14 cellular contexts compared by ENCODE assay signal in genomic region chr17:45129940-45130639, GRCh38. TPM values are rescaled to one million over a fixed set of nuclear protein-coding genes. Genes with fewer than 3 reads are reported as not detected.
A peak's percentile ranks its signal among the peaks of the same experiment; 100 is the strongest.
DNase-seq lines count a peak whose midpoint lies in the region; ATAC-seq and TF ChIP-seq lines count a peak whose summit lies in the region.
"Had no signal": no experiment of that assay in that cellular context is flagged by ENCODE, and none has a peak within 500 bp of the region (broad histone marks: within the 10 kb centered on the region; RNA-seq: fewer than 3 reads in every experiment).

No MANE protein-coding gene starts in this region.

- H3F3A ChIP-seq in PC-3 (ENCODE audit: low read length, unreplicated experiment), result no peaks in the 10 kb centered on the region

- peaks cover 57% of the 10 kb centered on the region for H3K79me2 ChIP-seq in PC-3 (ENCODE audit: low read length)

- no peak overlapping the region for H3K4ac ChIP-seq in neuronal stem cell (ENCODE audit: low read length)

- H3K36me3 Mint-ChIP-seq in CD4-positive, CD25-positive, alpha-beta regulatory T cell, result no peaks in the 10 kb centered on the region

- no TSS peak for BruUV-seq in PC-3 (replicated peaks; lab: Mats Ljungman, UMichigan)

- no peak overlapping the region for H2BK12ac ChIP-seq in neuronal stem cell (ENCODE audit: low read length)

- ATAC-seq in CD4-positive, CD25-positive, alpha-beta regulatory T cell (ENCODE audit: low read depth in 2 of 2), result no peak
- ATAC-seq in PC-3 (peak; percentile 2), HG03175 (IDR thresholded peaks at IDR 0.05; ENCODE audit: unreplicated experiment) (no peak), HG03039 (IDR thresholded peaks at IDR 0.05; ENCODE audit: unreplicated experiment) (no peak)
- ATAC-seq: GM12878; stimulated activated naive CD8-positive, alpha-beta T cell treated with anti-CD3 and anti-CD28 coated beads, Interleukin-15, amount 100 ng/mL, for 72 hours had no signal

- H3K9ac ChIP-seq in PC-3 (ENCODE audit: low read length) (no peak overlapping the region), neuronal stem cell (ENCODE audit: low read depth, low read length, poor library complexity) (no peak overlapping the region)

- H2BK120ac ChIP-seq in neuronal stem cell (ENCODE audit: low read depth, low read length), result no peak overlapping the region

- peaks cover 0 to under 1% (median 0%) of the 10 kb centered on the region in 7 donors for H3K9me3 Mint-ChIP-seq in CD4-positive, CD25-positive, alpha-beta regulatory T cell
- H3K9me3 Mint-ChIP-seq: stimulated activated naive CD8-positive, alpha-beta T cell treated with anti-CD3 and anti-CD28 coated beads, Interleukin-15, amount 100 ng/mL, for 72 hours had no signal

- no peaks in the 10 kb centered on the region for H3K36me3 ChIP-seq in CD4-positive, CD25-positive, alpha-beta regulatory T cell (ENCODE audit: control insufficient read depth, insufficient read depth, low read length)
- H3K36me3 ChIP-seq in PC-3 (ENCODE audit: low read depth, low read length) (no peaks in the 10 kb centered on the region), neuronal stem cell (replicated peaks in 1 of 2; ENCODE audit: control insufficient read depth in 2 of 2, insufficient read depth in 2 of 2, low read length in 2 of 2) (no peaks in the 10 kb centered on the region), spleen (no peaks in the 10 kb centered on the region)

- CTCF ChIA-PET in PC-3 (lab: Charles Lee), result interaction anchor here (0.5 to 1.1 kb wide), 4 partner anchors 19 to 862 kb away, joined by 3 to 5 read pairs (median 4); partner anchors contain the start of gene C1QL1

- peak overlapping the region; percentile 94 for H3K4me2 ChIP-seq in PC-3 (ENCODE audit: low read length)
- H3K4me2 ChIP-seq in neuronal stem cell (ENCODE audit: insufficient read depth, low read length, poor library complexity, severe bottlenecking), result no peak overlapping the region

- H3K4me3 Mint-ChIP-seq in CD4-positive, CD25-positive, alpha-beta regulatory T cell, result peak overlapping the region; percentile 21 to 85 (median 62)
- H3K4me3 Mint-ChIP-seq: stimulated activated naive CD8-positive, alpha-beta T cell treated with anti-CD3 and anti-CD28 coated beads, Interleukin-15, amount 100 ng/mL, for 72 hours had no signal

- no peaks in the 10 kb centered on the region for H3K27me3 ChIP-seq in CD4-positive, CD25-positive, alpha-beta regulatory T cell (ENCODE audit: control insufficient read depth, insufficient read depth, low read length)
- H3K27me3 ChIP-seq in PC-3 (ENCODE audit: low read length) (no peaks in the 10 kb centered on the region), neuronal stem cell (ENCODE audit: control insufficient read depth in 3 of 3, insufficient read depth in 3 of 3, low read depth in 1 of 3, low read length in 3 of 3) (no peaks in the 10 kb centered on the region), spleen (replicated peaks in 1 of 7) (no peaks in the 10 kb centered on the region)
- H3K27me3 ChIP-seq: BLaER1 treated with 17β-estradiol and CSF1 and Interleukin-3, amounts not matched to agents 10 nM and 100 nM had no signal

- H2BK5ac ChIP-seq in neuronal stem cell (ENCODE audit: low read length), result no peak overlapping the region

- no peaks in the 10 kb centered on the region for H4K20me1 ChIP-seq in PC-3 (ENCODE audit: low read length)

- H4K8ac ChIP-seq in neuronal stem cell (ENCODE audit: low read depth, low read length), result no peak overlapping the region

- peaks cover 1% of the 10 kb centered on the region for H3K79me1 ChIP-seq in neuronal stem cell (ENCODE audit: low read depth, low read length)

- peaks cover 11% of the 10 kb centered on the region for H3K27me3 Mint-ChIP-seq in CD4-positive, CD25-positive, alpha-beta regulatory T cell

- POLR2A ChIA-PET in PC-3 (lab: Charles Lee; ENCODE audit: unreplicated experiment), result interaction anchor here (0.5 to 0.8 kb wide), 2 partner anchors 18 to 207 kb away, joined by 3 to 4 read pairs; partner anchors contain the start of gene HEXIM1

- no peak overlapping the region for H3K27ac Mint-ChIP-seq in CD4-positive, CD25-positive, alpha-beta regulatory T cell
- H3K27ac Mint-ChIP-seq: stimulated activated naive CD8-positive, alpha-beta T cell treated with anti-CD3 and anti-CD28 coated beads, Interleukin-15, amount 100 ng/mL, for 72 hours had no signal

- H3K27ac ChIP-seq in CD4-positive, CD25-positive, alpha-beta regulatory T cell (ENCODE audit: insufficient read depth, low read length, poor library complexity, severe bottlenecking), result no peak overlapping the region
- H3K27ac ChIP-seq in PC-3 (ENCODE audit: low read length) (peak overlapping the region; percentile 13; the same call in 1 of the 2 replicates), neuronal stem cell (replicated peaks; ENCODE audit: low read length) (no peak overlapping the region), spleen (no peak overlapping the region)

- H3K23ac ChIP-seq in neuronal stem cell (ENCODE audit: low read depth, low read length, poor library complexity), result no peak overlapping the region

- WGBS in neuronal stem cell (ENCODE audit: extremely low coverage in 2 of 2, insufficient read length in 2 of 2, insufficient replicate concordance in 1 of 2), 2 donors, result no CpG with 5 or more reads among the region's 13 CpGs
- WGBS in spleen, 5 donors, result 70 to 83% (median 71%) methylated on average over 9 to 13 of the region's 13 CpGs

- peak overlapping the region; percentile 21 for H3K18ac ChIP-seq in neuronal stem cell (ENCODE audit: low read length)

- H2AFZ ChIP-seq in PC-3 (ENCODE audit: low read length) (no peak overlapping the region), neuronal stem cell (ENCODE audit: low read length) (no peak overlapping the region)

- H3K4me1 ChIP-seq in CD4-positive, CD25-positive, alpha-beta regulatory T cell (ENCODE audit: control insufficient read depth, insufficient read depth, low read length, poor library complexity, severe bottlenecking), result peaks cover 9% of the 10 kb centered on the region
- H3K4me1 ChIP-seq in PC-3 (ENCODE audit: insufficient read depth, low read length), result peaks cover 49% of the 10 kb centered on the region
- H3K4me1 ChIP-seq in neuronal stem cell (ENCODE audit: control insufficient read depth in 2 of 2, insufficient read depth in 1 of 2, low read depth in 1 of 2, low read length in 2 of 2), result peaks cover 18 to 37% of the 10 kb centered on the region in 2 donors
- H3K4me1 ChIP-seq in spleen, result peaks cover 5 to 71% (median 28%) of the 10 kb centered on the region in 6 donors

- H3K4me3 ChIP-seq in CD4-positive, CD25-positive, alpha-beta regulatory T cell (ENCODE audit: low read depth, low read length), result no peak overlapping the region
- H3K4me3 ChIP-seq in PC-3 (ENCODE audit: low read length) (no peak overlapping the region), fibroblast of the aortic adventitia (ENCODE audit: low read depth, low read length) (peak overlapping the region; percentile 89), neuronal stem cell (ENCODE audit: low read length in 2 of 2) (peak overlapping the region in 1 of 2 donors; percentile 45), spleen (no peak overlapping the region)
- H3K4me3 ChIP-seq: BLaER1 treated with 17β-estradiol and CSF1 and Interleukin-3, amounts not matched to agents 10 nM and 100 nM; GM12878 had no signal

- DNase-seq in CD4-positive, CD25-positive, alpha-beta regulatory T cell, result no peak
- DNase-seq in PC-3 (peak; percentile 59), fibroblast of the aortic adventitia (ENCODE audit: low read depth) (no peak), neuronal stem cell (ENCODE audit: low spot score) (no peak), NCI-H2029 treated with DMSO at 0.1 percent for 48 hours (lab: John Stamatoyannopoulos, UW) (no peak), spleen (no peak)
- DNase-seq: activated CD4-positive, CD25-positive, alpha-beta regulatory T cell; effector CD8-positive, alpha-beta T cell; stimulated activated CD4-positive, alpha-beta T cell treated with anti-CD3 and anti-CD28 coated beads, Interleukin-15, amount 100 ng/mL, for 24 hours; stimulated activated naive CD8-positive, alpha-beta T cell treated with anti-CD3 and anti-CD28 coated beads, Interleukin-15, amount 100 ng/mL, for 72 hours had no signal

- H4K91ac ChIP-seq in neuronal stem cell (ENCODE audit: low read depth, low read length, poor library complexity), result no peak overlapping the region

- H2BK15ac ChIP-seq in neuronal stem cell (ENCODE audit: low read length), result peak overlapping the region; percentile 28

- no peaks in the 10 kb centered on the region for H3K9me2 ChIP-seq in PC-3 (replicated peaks; ENCODE audit: low read length)

- TF ChIP-seq POLR2A in spleen (IDR thresholded peaks at IDR 0.05), result no peak

- no peaks in the 10 kb centered on the region for H3K9me3 ChIP-seq in CD4-positive, CD25-positive, alpha-beta regulatory T cell (ENCODE audit: control insufficient read depth in 2 of 2, low read length in 2 of 2)
- no peaks in the 10 kb centered on the region for H3K9me3 ChIP-seq in PC-3 (ENCODE audit: low read length)
- H3K9me3 ChIP-seq in neuronal stem cell (replicated peaks in 1 of 2; ENCODE audit: control insufficient read depth in 2 of 2, insufficient read depth in 1 of 2, low read depth in 1 of 2, low read length in 2 of 2), result no peaks in the 10 kb centered on the region
- no peaks in the 10 kb centered on the region for H3K9me3 ChIP-seq in spleen
- H3K9me3 ChIP-seq: BLaER1 treated with 17β-estradiol and CSF1 and Interleukin-3, amounts not matched to agents 10 nM and 100 nM had no signal

- no peak overlapping the region for H3K14ac ChIP-seq in neuronal stem cell (ENCODE audit: low read length)

- intact Hi-C loops in PC-3 (cut with micrococcal nuclease), result loop anchor here (5.0 to 10.0 kb wide), 3 partner anchors 68 to 208 kb away; partner anchors contain the start of genes MAP3K14 and NMT1
- intact Hi-C loops in spleen (cut with DNase I; ENCODE audit: low total_unique reads), result no loop called here

- H2AK5ac ChIP-seq in neuronal stem cell (ENCODE audit: low read depth, low read length), result peak overlapping the region; percentile 30

- TF ChIP-seq CTCF in PC-3 (conservative IDR thresholded peaks at IDR 0.05; ENCODE audit: low read depth, low read length), result no peak
- TF ChIP-seq CTCF in fibroblast of the aortic adventitia (IDR thresholded peaks at IDR 0.05; ENCODE audit: insufficient read depth, low read length), result no peak
- no peak for TF ChIP-seq CTCF in spleen (IDR thresholded peaks at IDR 0.05 in 8 of 11, conservative IDR thresholded peaks at IDR 0.05 in 3 of 11)

- H3K4me1 Mint-ChIP-seq in CD4-positive, CD25-positive, alpha-beta regulatory T cell, result peaks cover under 1 to 13% (median 6%) of the 10 kb centered on the region in 4 donors

RNA-seq across cellular contexts. Expression of gene PLCD3, which starts 2.2 kb away (rescaled TPM):
- total RNA-seq in CD4-positive, CD25-positive, alpha-beta regulatory T cell, result 5.5 TPM
- polyA plus RNA-seq in CD4-positive, CD25-positive, alpha-beta regulatory T cell, result 1 to 10 TPM in 1 of 4 donors, under 1 TPM in 3; 0.15 to 1.5 (median 0.42) TPM
- total RNA-seq in PC-3 (2014; rRNA removed) (35.1 and 55.3 TPM in 2 replicates), fibroblast of the aortic adventitia (ENCODE audit: low replicate concordance) (56.0 and 86.3 TPM in 2 replicates), spleen (1 to 10 TPM; 2.8 to 9.9 (median 7.1) TPM)
- polyA plus RNA-seq in neuronal stem cell (2013, experiment 1 of 2), result 19.5 TPM
- 17.6 TPM for polyA plus RNA-seq in neuronal stem cell (2013, experiment 2 of 2)
- 1 to 10 TPM; 1.5 to 3.5 (median 3.4) TPM for polyA plus RNA-seq in spleen

RNA-seq across cellular contexts. Expression of gene ACBD4, which starts 5.4 kb away (rescaled TPM):
- total RNA-seq in CD4-positive, CD25-positive, alpha-beta regulatory T cell, result 23.6 TPM
- polyA plus RNA-seq in CD4-positive, CD25-positive, alpha-beta regulatory T cell, result 10 to 100 TPM; 13.8 to 17.9 (median 15.0) TPM
- total RNA-seq in PC-3 (2014; rRNA removed) (12.9 and 17.3 TPM in 2 replicates), fibroblast of the aortic adventitia (ENCODE audit: low replicate concordance) (5.9 and 7.4 TPM in 2 replicates), spleen (10 to 100 TPM; 14.1 to 24.6 (median 20.2) TPM)
- 7.8 TPM for polyA plus RNA-seq in neuronal stem cell (2013, experiment 1 of 2)
- polyA plus RNA-seq in neuronal stem cell (2013, experiment 2 of 2), result 8.0 TPM
- 10 to 100 TPM; 22.8 to 32.8 (median 31.8) TPM for polyA plus RNA-seq in spleen

RNA-seq across cellular contexts. Expression of gene HEXIM1, which starts 18.2 kb away (rescaled TPM):
- 88.0 TPM for total RNA-seq in CD4-positive, CD25-positive, alpha-beta regulatory T cell
- polyA plus RNA-seq in CD4-positive, CD25-positive, alpha-beta regulatory T cell, result 1 to 10 TPM; 5.9 to 8.0 (median 6.1) TPM
- total RNA-seq in PC-3 (2014; rRNA removed) (47.3 and 59.0 TPM in 2 replicates), fibroblast of the aortic adventitia (ENCODE audit: low replicate concordance) (9.2 and 10.0 TPM in 2 replicates), spleen (10 to 100 TPM; 23.4 to 43.1 (median 27.8) TPM)
- 21.6 TPM for polyA plus RNA-seq in neuronal stem cell (2013, experiment 1 of 2)
- polyA plus RNA-seq in neuronal stem cell (2013, experiment 2 of 2), result 22.5 TPM
- polyA plus RNA-seq in spleen, result 10 to 100 TPM; 12.9 to 26.7 (median 15.1) TPM

RNA-seq across cellular contexts. Expression of gene HEXIM2, which starts 31.6 kb away (rescaled TPM):
- total RNA-seq in CD4-positive, CD25-positive, alpha-beta regulatory T cell, result 3.6 TPM
- polyA plus RNA-seq in CD4-positive, CD25-positive, alpha-beta regulatory T cell, result 1 to 10 TPM; 1.9 to 4.1 (median 2.4) TPM
- total RNA-seq in PC-3 (2014; rRNA removed) (19.9 and 30.5 TPM in 2 replicates), fibroblast of the aortic adventitia (ENCODE audit: low replicate concordance) (6.1 and 37.7 TPM in 2 replicates), spleen (1 to 10 TPM; 4.0 to 9.4 (median 6.1) TPM)
- polyA plus RNA-seq in neuronal stem cell (2013, experiment 1 of 2), result 3.9 TPM
- polyA plus RNA-seq in neuronal stem cell (2013, experiment 2 of 2), result 3.7 TPM
- 10 to 100 TPM in 1 of 3 donors, 1 to 10 TPM in 2; 8.7 to 10.4 (median 9.9) TPM for polyA plus RNA-seq in spleen
